ENCODE assay signal across 22 cellular contexts in the genomic region with DNA sequence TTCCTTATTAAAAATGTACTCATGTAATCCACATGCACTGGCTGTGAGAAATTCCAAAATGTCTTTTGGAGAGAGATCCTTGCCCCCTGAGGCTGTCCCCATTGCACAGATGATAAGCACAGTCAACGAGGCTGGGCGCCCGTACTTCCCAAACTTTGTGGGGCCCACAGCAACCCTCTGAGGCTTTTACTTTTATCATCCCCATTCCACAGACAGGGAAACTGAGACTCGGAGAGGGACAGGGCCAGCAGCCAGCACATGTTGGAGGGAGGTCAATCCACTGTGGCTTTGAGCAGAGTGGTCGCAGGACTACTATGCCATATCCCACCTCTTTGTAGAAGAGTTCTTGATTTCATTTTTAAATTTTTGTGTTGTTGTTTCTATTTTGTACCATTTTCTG.
DNase-seq lines count a peak whose midpoint lies in the region; ATAC-seq, FAIRE-seq and TF ChIP-seq lines count a peak whose summit lies in the region.
"Had no signal": no experiment of that assay in that cellular context is flagged by ENCODE, and none has a peak within 500 bp of the region (broad histone marks: within the 10 kb centered on the region; RNA-seq: fewer than 3 reads in every experiment).

No MANE protein-coding gene starts in this region.

- no peak for FAIRE-seq in keratinocyte (lab: Jason Lieb, UNC)

- CTCF ChIA-PET in RWPE1 (lab: Yijun Ruan, JAX), result interaction anchor here (1.5 kb wide), 1 partner anchor 83 kb away, joined by 4 read pairs; no protein-coding TSS in a partner anchor

- H3K79me2 ChIP-seq in keratinocyte (ENCODE audit: control insufficient read depth, insufficient read depth, low read length), result no peaks in the 10 kb centered on the region

- POLR2A ChIA-PET in RWPE1 (lab: Yijun Ruan, JAX; ENCODE audit: low non-redundant PET), result no interaction called here

- H3K27me3 ChIP-seq in BLaER1 treated with 17β-estradiol and CSF1 and Interleukin-3, amounts not matched to agents 10 nM and 100 nM, result no peaks in the 10 kb centered on the region
- no peaks in the 10 kb centered on the region for H3K27me3 ChIP-seq in keratinocyte (ENCODE audit: control insufficient read depth, extremely low read depth, insufficient read depth, low read length)
- H3K27me3 ChIP-seq: tibial nerve had no signal

- no peaks in the 10 kb centered on the region for H4K20me1 ChIP-seq in BLaER1 treated with 17β-estradiol and CSF1 and Interleukin-3, amounts not matched to agents 10 nM and 100 nM
- H4K20me1 ChIP-seq in keratinocyte (ENCODE audit: control insufficient read depth, extremely low read depth, insufficient read depth, low read length), result no peaks in the 10 kb centered on the region

- H3K9me1 ChIP-seq in keratinocyte (ENCODE audit: control insufficient read depth, extremely low read depth, insufficient read depth, low read length), result no peaks in the 10 kb centered on the region

- peak overlapping the region in 1 of 11 experiments; percentile 14; a peak in 1 of 22 replicates for H3K27ac ChIP-seq in BLaER1 treated with 17β-estradiol and CSF1 and Interleukin-3, amounts not matched to agents 10 nM and 100 nM
- H3K27ac ChIP-seq in RWPE1 (peak overlapping the region; percentile 96), keratinocyte (ENCODE audit: control insufficient read depth, insufficient read depth, low read length) (peak overlapping the region; percentile 62), skin epidermis (peak overlapping the region in 15 of 21 experiments; percentile 29 to 87 (median 64))

- no peak overlapping the region for H3K9ac ChIP-seq in BLaER1 treated with 17β-estradiol and CSF1 and Interleukin-3, amounts not matched to agents 10 nM and 100 nM
- H3K9ac ChIP-seq in keratinocyte (ENCODE audit: control insufficient read depth, extremely low read depth, insufficient read depth, low read length), result peak overlapping the region; percentile 68

- no peak overlapping the region for H3K4me3 ChIP-seq in BLaER1 treated with 17β-estradiol and CSF1 and Interleukin-3, amounts not matched to agents 10 nM and 100 nM
- H3K4me3 ChIP-seq in keratinocyte (ENCODE audit: control insufficient read depth in 2 of 3, extremely low read depth in 1 of 3, insufficient read depth in 2 of 3, low read depth in 1 of 3, low read length in 3 of 3), result no peak overlapping the region
- no peak overlapping the region for H3K4me3 ChIP-seq in skin epidermis
- H3K4me3 ChIP-seq: psoas muscle, tibial nerve had no signal

- DNase-seq in RWPE1 (ENCODE audit: low spot score), result no peak
- DNase-seq in keratinocyte (ENCODE audit: low read depth, low spot score), result no peak
- no peak for DNase-seq in ecto neural progenitor cell (ENCODE audit: low spot score)
- DNase-seq in NCI-H1092 (lab: John Stamatoyannopoulos, UW), result no peak
- DNase-seq: activated B cell treated with CpG ODN at 0.5 μM for 24 hours; activated CD8-positive, alpha-beta T cell treated with anti-CD3 and anti-CD28 coated beads for 36 hours; activated T-cell treated with anti-CD3 and anti-CD28 coated beads, Interleukin-2, amount 50 U/mL, for 4 hours; CD8-positive, alpha-beta memory T cell; cortex of kidney; DMS79 treated with DMSO at 0.1 percent for 48 hours; GM23248; MM.1S; NCI-H187; psoas muscle; SHP77 treated with DMSO at 0.1 percent for 48 hours; stimulated activated CD4-positive, alpha-beta T cell treated with anti-CD3 and anti-CD28 coated beads, Interleukin-12 subunit alpha, Interleukin-12 subunit beta, amount 100 ng/mL, for 4 hours; T-helper 2 cell had no signal

- dilution Hi-C loops in keratinocyte (cut with MboI; ENCODE audit: extremely low pct_ligation_motif_present, low sequenced_read_pairs), result no loop called here

- peak overlapping the region in 7 of 11 experiments; percentile 6 to 95 (median 83); a peak in 9 of 22 replicates for H3K4me2 ChIP-seq in BLaER1 treated with 17β-estradiol and CSF1 and Interleukin-3, amounts not matched to agents 10 nM and 100 nM
- H3K4me2 ChIP-seq in keratinocyte (ENCODE audit: control insufficient read depth, extremely low read depth, insufficient read depth, low read depth, low read length), result peak overlapping the region; percentile 70

- no peak for ATAC-seq in HG03025 (IDR thresholded peaks at IDR 0.05; ENCODE audit: low FRiP score, unreplicated experiment)
- no peak for ATAC-seq in GM21423 (IDR thresholded peaks at IDR 0.05; ENCODE audit: unreplicated experiment)
- ATAC-seq: activated CD8-positive, alpha-beta T cell treated with anti-CD3 and anti-CD28 coated beads for 36 hours; activated T-cell treated with anti-CD3 and anti-CD28 coated beads, Interleukin-2, amount 50 U/mL, for 4 hours; psoas muscle had no signal

- no peak overlapping the region for H2AFZ ChIP-seq in keratinocyte (ENCODE audit: control insufficient read depth, low read length)
- H2AFZ ChIP-seq: GM23248 had no signal

- H3K9me3 ChIP-seq in BLaER1 treated with 17β-estradiol and CSF1 and Interleukin-3, amounts not matched to agents 10 nM and 100 nM (replicated peaks in 1 of 11), result no peaks in the 10 kb centered on the region; a peak in 1 of 22 replicates
- H3K9me3 ChIP-seq in keratinocyte (ENCODE audit: control insufficient read depth, low read depth, low read length), result no peaks in the 10 kb centered on the region
- H3K9me3 ChIP-seq: psoas muscle, tibial nerve had no signal

- H3K36me3 ChIP-seq in BLaER1 treated with 17β-estradiol and CSF1 and Interleukin-3, amounts not matched to agents 10 nM and 100 nM, result no peaks in the 10 kb centered on the region
- H3K36me3 ChIP-seq in keratinocyte (ENCODE audit: control insufficient read depth in 2 of 2, extremely low read depth in 1 of 2, insufficient read depth in 2 of 2, low read length in 2 of 2), result no peaks in the 10 kb centered on the region
- H3K36me3 ChIP-seq: tibial nerve had no signal

- no peak for TF ChIP-seq CTCF in RWPE1 (conservative IDR thresholded peaks at IDR 0.05; ENCODE audit: low read depth)
- TF ChIP-seq CTCF in keratinocyte (optimal IDR thresholded peaks at IDR 0.05 in 1 of 3, IDR thresholded peaks at IDR 0.05 in 1 of 3, conservative IDR thresholded peaks at IDR 0.05 in 1 of 3; ENCODE audit: extremely low read depth in 1 of 3, insufficient read depth in 2 of 3, low read length in 3 of 3), result no peak

- H3K4me1 ChIP-seq in BLaER1 treated with 17β-estradiol and CSF1 and Interleukin-3, amounts not matched to agents 10 nM and 100 nM, result peaks cover 91 to 100% (median 97%) of the 10 kb centered on the region in 10 experiments
- H3K4me1 ChIP-seq in keratinocyte (ENCODE audit: control insufficient read depth, extremely low read depth, insufficient read depth, low read length), result peaks cover 67% of the 10 kb centered on the region
